In genomic region chr2:152028182-152028862, GRCh38 we compare ENCODE assay signal across 1 cellular context.
TF ChIP-seq lines count a peak whose summit lies in the region.

No MANE protein-coding gene starts in this region.

TF ChIP-seq in HEK293, 187 proteins besides CTCF, POLR2A, EP300 and RAD21 (continued from another document):
- TF ChIP-seq ZSCAN16 (tag by site-specific recombination; IDR thresholded peaks at IDR 0.05) (no peak), ZNF214 (tag by site-specific recombination; IDR thresholded peaks at IDR 0.05; ENCODE audit: borderline replicate concordance) (no peak), ZNF548 (tag by site-specific recombination; IDR thresholded peaks at IDR 0.05) (no peak), INSM2 (tag by site-specific recombination; IDR thresholded peaks at IDR 0.05) (no peak), PRDM6 (tag by site-specific recombination; IDR thresholded peaks at IDR 0.05) (no peak), ZNF362 (tag by site-specific recombination; IDR thresholded peaks at IDR 0.05) (no peak), TRIM28 (IDR thresholded peaks at IDR 0.05; ENCODE audit: borderline replicate concordance, low read length) (no peak), REST (tag by site-specific recombination; IDR thresholded peaks at IDR 0.05) (no peak), ZNF623 (tag by site-specific recombination; IDR thresholded peaks at IDR 0.05) (no peak)
